1 cellular context compared by ENCODE assay signal in genomic region chr9:128072144-128073021, GRCh38.
TF ChIP-seq lines count a peak whose summit lies in the region.

No MANE protein-coding gene starts in this region.

TF ChIP-seq in GM12878, 131 proteins besides CTCF, POLR2A, EP300 and RAD21 (continues in another document):
- TF ChIP-seq JUNB (IDR thresholded peaks at IDR 0.05) = no peak; the same call in none of the 2 replicates
- TF ChIP-seq NBN (IDR thresholded peaks at IDR 0.05) = peak; percentile 93
- TF ChIP-seq IKZF2 (IDR thresholded peaks at IDR 0.05) = peak; percentile 87 to 92
- TF ChIP-seq YBX1 (IDR thresholded peaks at IDR 0.05) = no peak
- TF ChIP-seq TAF1 (IDR thresholded peaks at IDR 0.05; ENCODE audit: borderline replicate concordance, low read depth, low read length) = peak; percentile 35; the same call in 1 of the 2 replicates
- TF ChIP-seq RELB (IDR thresholded peaks at IDR 0.05; ENCODE audit: low read depth) = peak; percentile 88; the same call in 1 of the 2 replicates
- peak; percentile 61 to 67; a peak in 3 of 4 replicates for TF ChIP-seq BHLHE40 (IDR thresholded peaks at IDR 0.05; ENCODE audit: borderline replicate concordance in 1 of 2, low read depth in 2 of 2, low read length in 1 of 2)
- peak; percentile 71; the same call in 1 of the 2 replicates for TF ChIP-seq ZBTB40 (IDR thresholded peaks at IDR 0.05; ENCODE audit: borderline replicate concordance)
- TF ChIP-seq SKIL (IDR thresholded peaks at IDR 0.05; ENCODE audit: low read depth, poor library complexity, severe bottlenecking) = peak; percentile 97
- TF ChIP-seq ZNF274 (IDR thresholded peaks at IDR 0.05; ENCODE audit: insufficient read depth, insufficient read length) = no peak
- TF ChIP-seq NR2F1 (conservative IDR thresholded peaks at IDR 0.05) = peak; percentile 73
- no peak for TF ChIP-seq SP1 (IDR thresholded peaks at IDR 0.05; ENCODE audit: low read depth, low read length)
- no peak for TF ChIP-seq NR2C1 (IDR thresholded peaks at IDR 0.05)
- no peak for TF ChIP-seq CBX3 (IDR thresholded peaks at IDR 0.05; ENCODE audit: borderline replicate concordance, low read depth)
- 0 out of 2 replicates have a peak, but pooled peaks have one; percentile 37 for TF ChIP-seq ASH2L (IDR thresholded peaks at IDR 0.05; ENCODE audit: borderline replicate concordance, low read depth)
- peak; percentile 95 for TF ChIP-seq MEF2A (IDR thresholded peaks at IDR 0.05; ENCODE audit: insufficient read depth, low read depth, low read length)
- peak; percentile 41; the same call in 2 of the 3 replicates for TF ChIP-seq POU2F2 (IDR thresholded peaks at IDR 0.05; ENCODE audit: borderline replicate concordance, low read depth, low read length)
- TF ChIP-seq IRF4 (IDR thresholded peaks at IDR 0.05; ENCODE audit: low read depth, low read length) = no peak
- TF ChIP-seq POLR2AphosphoS2 (IDR thresholded peaks at IDR 0.05; ENCODE audit: low read depth, low read length) = peak; percentile 15; the same call in 1 of the 2 replicates
- TF ChIP-seq DPF2 (IDR thresholded peaks at IDR 0.05) = peak; percentile 73; the same call in 1 of the 2 replicates
- peak; percentile 70 for TF ChIP-seq NKRF (conservative IDR thresholded peaks at IDR 0.05)
- TF ChIP-seq ATF7 (IDR thresholded peaks at IDR 0.05; ENCODE audit: low read depth) = peak; percentile 97
- TF ChIP-seq ZNF592 (IDR thresholded peaks at IDR 0.05) = peak; percentile 78; the same call in 1 of the 2 replicates
- TF ChIP-seq PAX5 (IDR thresholded peaks at IDR 0.05; ENCODE audit: borderline replicate concordance, low read depth, low read length) = no peak
- no peak for TF ChIP-seq TCF3 (IDR thresholded peaks at IDR 0.05; ENCODE audit: borderline replicate concordance, insufficient read depth, low read depth, low read length)
- TF ChIP-seq MAX (IDR thresholded peaks at IDR 0.05; ENCODE audit: low read depth, low read length) = 0 out of 2 replicates have a peak, but pooled peaks have one; percentile 63
- TF ChIP-seq IKZF1 (conservative IDR thresholded peaks at IDR 0.05) = peak; percentile 77
- no peak for TF ChIP-seq HDGF (IDR thresholded peaks at IDR 0.05)
- peak; percentile 99 for TF ChIP-seq SMAD1 (IDR thresholded peaks at IDR 0.05; ENCODE audit: low read depth, partially characterized antibody)
- no peak for TF ChIP-seq CBFB (IDR thresholded peaks at IDR 0.05; ENCODE audit: low read depth)
- 0 out of 2 replicates have a peak, but pooled peaks have one; percentile 11 for TF ChIP-seq BCL11A (IDR thresholded peaks at IDR 0.05; ENCODE audit: low read depth, low read length)
- no peak for TF ChIP-seq TCF7 (IDR thresholded peaks at IDR 0.05; ENCODE audit: borderline replicate concordance)
- no peak for TF ChIP-seq SUZ12 (IDR thresholded peaks at IDR 0.05; ENCODE audit: unreplicated experiment)
- no peak for TF ChIP-seq ATF2 (IDR thresholded peaks at IDR 0.05; ENCODE audit: low read length)
- no peak for TF ChIP-seq TCF12 (IDR thresholded peaks at IDR 0.05; ENCODE audit: low read depth, low read length)
- TF ChIP-seq EZH2 (IDR thresholded peaks at IDR 0.05; ENCODE audit: borderline replicate concordance, control insufficient read depth, low read depth, low read length) = no peak
- peak; percentile 88 for TF ChIP-seq MTA2 (IDR thresholded peaks at IDR 0.05; ENCODE audit: low read depth)
- no peak for TF ChIP-seq ATF3 (IDR thresholded peaks at IDR 0.05; ENCODE audit: borderline replicate concordance, extremely low read depth, low read depth, low read length)
- TF ChIP-seq MXI1 (IDR thresholded peaks at IDR 0.05; ENCODE audit: low read depth, low read length) = peak; percentile 72; the same call in 1 of the 2 replicates
- peak; percentile 41; the same call in 1 of the 2 replicates for TF ChIP-seq EED (IDR thresholded peaks at IDR 0.05; ENCODE audit: low read depth)
- TF ChIP-seq CHD2 (IDR thresholded peaks at IDR 0.05; ENCODE audit: borderline replicate concordance, low read depth, low read length) = no peak
- no peak for TF ChIP-seq E2F8 (IDR thresholded peaks at IDR 0.05; ENCODE audit: low read depth, partially characterized antibody)
- peak; percentile 5 to 70; a peak in 1 of 4 replicates for TF ChIP-seq SRF (IDR thresholded peaks at IDR 0.05; ENCODE audit: low read depth in 2 of 2, low read length in 2 of 2)
- TF ChIP-seq SPI1 (IDR thresholded peaks at IDR 0.05; ENCODE audit: borderline replicate concordance, insufficient read depth, low read depth, low read length) = peak; percentile 57
- no peak for TF ChIP-seq RELA (IDR thresholded peaks at IDR 0.05; ENCODE audit: borderline replicate concordance, partially characterized antibody)
